Comparison of ENCODE assay signal across 8 cellular contexts in genomic region chr17:31008374-31009035, GRCh38. TPM values are rescaled to one million over a fixed set of nuclear protein-coding genes. Genes with fewer than 3 reads are reported as not detected.
A peak's percentile ranks its signal among the peaks of the same experiment; 100 is the strongest.
DNase-seq lines count a peak whose midpoint lies in the region; ATAC-seq and TF ChIP-seq lines count a peak whose summit lies in the region.

No MANE protein-coding gene starts in this region.

- intact Hi-C loops in lower leg skin (cut with DNase I; ENCODE audit: low total_unique reads), result no loop called here

- no peaks in the 10 kb centered on the region for H3K9me3 Mint-ChIP-seq in activated CD4-positive, alpha-beta memory T cell treated with anti-CD3 and anti-CD28 coated beads, Interleukin-2, amount 10 ng/mL, durations not matched to agents 7 days and 5 days

- H3K4me1 Mint-ChIP-seq in activated CD4-positive, alpha-beta memory T cell treated with anti-CD3 and anti-CD28 coated beads, Interleukin-2, amount 10 ng/mL, durations not matched to agents 7 days and 5 days, result peaks cover 21% of the 10 kb centered on the region

- H3K4me3 Mint-ChIP-seq in activated CD4-positive, alpha-beta memory T cell treated with anti-CD3 and anti-CD28 coated beads, Interleukin-2, amount 10 ng/mL, durations not matched to agents 7 days and 5 days, result peak overlapping the region; percentile 75

- H3K4me3 ChIP-seq in lower leg skin (ENCODE audit: low read depth, poor library complexity, severe bottlenecking), result peak overlapping the region; percentile 60

- POLR2A ChIA-PET in activated CD4-positive, alpha-beta memory T cell treated with anti-CD3 and anti-CD28 coated beads, Interleukin-2, amount 10 ng/mL, durations not matched to agents 7 days and 5 days (lab: Charles Lee), result interaction anchor here (0.6 to 2.1 kb wide), 8 partner anchors 9 to 541 kb away, joined by 3 to 8 read pairs (median 4); partner anchors contain the start of genes RNF135 and TEFM

- H3K36me3 Mint-ChIP-seq in activated CD4-positive, alpha-beta memory T cell treated with anti-CD3 and anti-CD28 coated beads, Interleukin-2, amount 10 ng/mL, durations not matched to agents 7 days and 5 days (ENCODE audit: low read depth), result peaks cover 2% of the 10 kb centered on the region

- 0 to 1% methylated on average over 47 to 65 of the region's 65 CpGs for WGBS in lower leg skin, 2 donors

- no peak for TF ChIP-seq CTCF in lower leg skin (IDR thresholded peaks at IDR 0.05)

- CTCF ChIA-PET in activated CD4-positive, alpha-beta memory T cell treated with anti-CD3 and anti-CD28 coated beads, Interleukin-2, amount 10 ng/mL, durations not matched to agents 7 days and 5 days (lab: Charles Lee), result interaction anchor here (0.6 to 2.1 kb wide), 6 partner anchors 37 to 418 kb away, joined by 3 to 9 read pairs (median 3); no protein-coding TSS in a partner anchor

- no peak for TF ChIP-seq POLR2A in lower leg skin (IDR thresholded peaks at IDR 0.05)

- peaks cover 7% of the 10 kb centered on the region for H3K27me3 Mint-ChIP-seq in activated CD4-positive, alpha-beta memory T cell treated with anti-CD3 and anti-CD28 coated beads, Interleukin-2, amount 10 ng/mL, durations not matched to agents 7 days and 5 days

- DNase-seq in DMS53 (lab: John Stamatoyannopoulos, UW) (peak; percentile 80), DMS53 treated with DMSO at 0.1 percent for 48 hours (lab: John Stamatoyannopoulos, UW; ENCODE audit: unreplicated experiment) (no peak), NCI-H1092 treated with DMSO at 0.1 percent for 48 hours (lab: John Stamatoyannopoulos, UW) (peak; percentile 41), lower leg skin (ENCODE audit: low spot score in 2 of 2) (peak; percentile 21 to 90)
- DNase-seq in activated CD4-positive, alpha-beta memory T cell treated with anti-CD3 and anti-CD28 coated beads, Interleukin-2, amount 10 ng/mL, durations not matched to agents 7 days and 5 days, result peak; percentile 62
- peak; percentile 16 for DNase-seq in effector CD8-positive, alpha-beta T cell (lab: John Stamatoyannopoulos, UW)
- DNase-seq in stimulated activated CD4-positive, alpha-beta T cell treated with anti-CD3 and anti-CD28 coated beads, Interleukin-2, amount 100 ng/mL, for 48 hours, result peak; percentile 33 to 37

- ATAC-seq in HG03095 (IDR thresholded peaks at IDR 0.05; ENCODE audit: unreplicated experiment), result no peak

- peak overlapping the region; percentile 55 for H3K27ac Mint-ChIP-seq in activated CD4-positive, alpha-beta memory T cell treated with anti-CD3 and anti-CD28 coated beads, Interleukin-2, amount 10 ng/mL, durations not matched to agents 7 days and 5 days

RNA-seq across cellular contexts. Expression of gene RNF135, which starts 37.7 kb away (rescaled TPM):
- 1 to 10 TPM; 9.0 to 9.2 TPM for total RNA-seq in activated CD4-positive, alpha-beta memory T cell treated with anti-CD3 and anti-CD28 coated beads, Interleukin-2, amount 10 ng/mL, durations not matched to agents 7 days and 5 days
- 10 to 100 TPM; 45.6 to 67.9 (median 53.5) TPM for total RNA-seq in lower leg skin

Comparison
In these comparisons a context has a peak if more than half of its experiments do, and no peak if none do; other contexts are left out.
1. RNA of gene RNF135, which starts 37.7 kb away (total RNA-seq): 45.6 to 67.9 TPM in lower leg skin; 9.0 to 9.2 TPM in activated CD4-positive, alpha-beta memory T cell treated with anti-CD3 and anti-CD28 coated beads, Interleukin-2, amount 10 ng/mL, durations not matched to agents 7 days and 5 days; every median in the first group is over 4 times any median in the second.